In the genomic region with DNA sequence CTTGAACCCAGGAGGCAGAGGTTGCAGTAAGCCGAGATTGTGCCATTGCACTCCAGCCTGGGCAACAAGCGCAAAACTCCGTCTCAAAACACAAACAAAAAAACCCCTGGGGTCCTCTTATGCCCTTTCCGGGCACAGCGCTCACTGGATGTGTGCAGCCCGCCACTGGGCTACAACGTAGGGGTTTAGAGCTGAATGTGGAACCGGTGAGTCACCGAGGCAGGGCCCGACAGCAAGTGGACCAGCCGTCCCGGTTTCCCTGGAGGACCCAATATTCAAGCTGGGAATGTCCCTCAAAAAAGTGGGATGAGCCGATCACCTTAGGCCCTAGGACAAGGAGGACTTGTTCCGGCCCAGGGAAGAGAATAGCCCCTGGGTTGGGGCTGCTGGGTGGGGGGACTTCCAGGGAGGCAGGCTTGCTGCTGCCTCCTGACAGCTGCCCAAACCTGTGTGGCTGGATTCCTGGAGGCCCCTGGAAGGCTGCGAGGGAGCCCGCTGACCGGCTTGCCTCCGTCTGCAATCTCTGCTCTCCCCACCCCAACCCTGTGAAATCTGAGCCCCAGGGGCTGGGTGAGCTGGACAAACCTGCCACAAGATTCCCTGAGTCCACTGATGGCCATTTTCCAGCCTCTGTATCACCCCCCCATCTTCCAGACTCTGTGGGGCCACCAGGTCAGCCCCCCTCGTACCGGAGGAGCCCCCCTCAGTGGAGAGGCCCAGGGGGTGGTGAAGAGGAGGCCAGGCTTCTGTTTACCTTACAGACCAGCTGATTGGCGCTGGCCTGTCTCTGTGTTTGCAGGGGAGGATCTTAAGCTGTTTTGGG, we compare ENCODE assay signal across 1 cellular context.
TF ChIP-seq lines count a peak whose summit lies in the region.

No MANE protein-coding gene starts in this region.

TF ChIP-seq in K562, 482 proteins besides CTCF, POLR2A, EP300 and RAD21:
- TF ChIP-seq, protein P1, sequence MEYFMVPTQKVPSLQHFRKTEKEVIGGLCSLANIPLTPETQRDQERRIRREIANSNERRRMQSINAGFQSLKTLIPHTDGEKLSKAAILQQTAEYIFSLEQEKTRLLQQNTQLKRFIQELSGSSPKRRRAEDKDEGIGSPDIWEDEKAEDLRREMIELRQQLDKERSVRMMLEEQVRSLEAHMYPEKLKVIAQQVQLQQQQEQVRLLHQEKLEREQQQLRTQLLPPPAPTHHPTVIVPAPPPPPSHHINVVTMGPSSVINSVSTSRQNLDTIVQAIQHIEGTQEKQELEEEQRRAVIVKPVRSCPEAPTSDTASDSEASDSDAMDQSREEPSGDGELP (CRISPR knock-in tag; IDR thresholded peaks at IDR 0.05; ENCODE audit: borderline replicate concordance), result peak; percentile 38; the same call in 1 of the 2 replicates
- peak; percentile 65 to 72 for TF ChIP-seq KDM1A (IDR thresholded peaks at IDR 0.05)
- no peak for TF ChIP-seq EHMT2 (IDR thresholded peaks at IDR 0.05)
